Comparison of ENCODE assay signal across 8 cellular contexts in the genomic region with DNA sequence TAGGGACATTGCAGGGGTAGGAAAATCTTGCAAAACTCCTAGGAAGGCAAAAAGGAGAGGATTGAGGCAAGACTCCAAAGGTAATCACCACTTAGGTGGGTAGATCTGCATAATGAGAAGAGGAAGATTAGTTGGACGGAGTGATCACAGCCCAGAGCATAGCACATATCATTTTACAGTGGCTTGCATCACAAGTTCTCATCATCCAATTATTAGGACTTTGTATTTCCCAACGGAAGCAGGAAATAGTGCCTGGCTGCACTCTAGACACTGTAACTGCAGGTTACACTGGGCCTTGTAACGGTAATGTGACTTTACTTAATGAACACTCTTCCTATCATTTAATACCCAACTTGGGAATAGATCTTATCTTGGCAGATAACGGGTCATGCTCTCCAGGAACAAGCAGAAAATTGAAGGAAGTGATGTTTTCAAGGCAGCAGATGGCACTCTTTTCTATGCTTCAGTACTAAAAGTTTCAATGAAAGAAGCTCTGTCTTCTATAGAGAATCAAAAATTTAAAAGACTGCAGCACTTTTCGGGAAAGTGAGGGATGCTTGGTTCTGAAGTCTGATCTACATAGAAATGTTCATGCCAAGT.
A peak's percentile ranks its signal among the peaks of the same experiment; 100 is the strongest.
DNase-seq lines count a peak whose midpoint lies in the region; ATAC-seq, FAIRE-seq and TF ChIP-seq lines count a peak whose summit lies in the region.
"Had no signal": no experiment of that assay in that cellular context is flagged by ENCODE, and none has a peak within 500 bp of the region (broad histone marks: within the 10 kb centered on the region; RNA-seq: fewer than 3 reads in every experiment).

No MANE protein-coding gene starts in this region.

- H3K36me3 ChIP-seq in K562 (ENCODE audit: control insufficient read depth, insufficient read depth, low read length) (no peaks in the 10 kb centered on the region), osteoblast (ENCODE audit: insufficient read depth, low read length) (no peaks in the 10 kb centered on the region)

- WGBS in K562 (ENCODE audit: insufficient coverage, low coverage, missing lambda C conversion rate) = 0% methylated on average over 5 of the region's 5 CpGs

- H2AFZ ChIP-seq in K562 (ENCODE audit: low read depth, low read length) = no peak overlapping the region
- H2AFZ ChIP-seq in osteoblast (ENCODE audit: low read length) = peak overlapping the region; percentile 36

- CTCF ChIA-PET in K562 (lab: Yijun Ruan, JAX; ENCODE audit: low intra/inter-chr PET ratio) = no interaction called here

- H3K4me1 ChIP-seq in K562 (replicated peaks in 1 of 2; ENCODE audit: control insufficient read depth in 2 of 2, insufficient read depth in 2 of 2, low read length in 2 of 2) (no peaks in the 10 kb centered on the region), osteoblast (ENCODE audit: insufficient read depth, low read length) (peaks cover 5% of the 10 kb centered on the region)

- H3K4me1 Mint-ChIP-seq in activated T-cell treated with anti-CD3 and anti-CD28 coated beads, Interleukin-2, amount 50 U/mL, for 4 hours (ENCODE audit: low read depth) = no peaks in the 10 kb centered on the region

- no peak for TF ChIP-seq EP300 in K562 (IDR thresholded peaks at IDR 0.05; ENCODE audit: low read length)

- no peak overlapping the region for H3K4me3 Mint-ChIP-seq in activated T-cell treated with anti-CD3 and anti-CD28 coated beads, Interleukin-2, amount 50 U/mL, for 4 hours

- H3K9me1 ChIP-seq in K562 (ENCODE audit: control insufficient read depth, insufficient read depth, low read length) = no peaks in the 10 kb centered on the region

- H3K79me2 ChIP-seq in K562 (ENCODE audit: control insufficient read depth, insufficient read depth, low read length) = no peaks in the 10 kb centered on the region
- no peaks in the 10 kb centered on the region for H3K79me2 ChIP-seq in osteoblast (ENCODE audit: insufficient read depth, low read length)

- intact Hi-C loops in K562 (cut with micrococcal nuclease) = no loop called here

- H4K20me1 ChIP-seq in K562 (replicated peaks; ENCODE audit: control insufficient read depth, insufficient read depth, low read length) = no peaks in the 10 kb centered on the region
- no peaks in the 10 kb centered on the region for H4K20me1 ChIP-seq in osteoblast (ENCODE audit: insufficient read depth, low read length)

- H3K9me3 ChIP-seq in K562 (replicated peaks; ENCODE audit: control insufficient read depth, insufficient read depth, low read depth, low read length) (no peaks in the 10 kb centered on the region), osteoblast (ENCODE audit: low read depth, low read length) (no peaks in the 10 kb centered on the region)

- TF ChIP-seq RAD21 in K562 (CRISPR knock-in tag; conservative IDR thresholded peaks at IDR 0.05 in 1 of 2, IDR thresholded peaks at IDR 0.05 in 1 of 2) = peak; percentile 44 to 46

- H3K4me2 ChIP-seq in K562 (ENCODE audit: insufficient read depth, low read length) (no peak overlapping the region), osteoblast (ENCODE audit: insufficient read depth, low read length) (peak overlapping the region; percentile 46)

- H3K27me3 ChIP-seq in K562 (ENCODE audit: control insufficient read depth in 2 of 2, insufficient read depth in 2 of 2, low read length in 2 of 2) = no peaks in the 10 kb centered on the region
- no peaks in the 10 kb centered on the region for H3K27me3 ChIP-seq in osteoblast (ENCODE audit: insufficient read depth, low read length)

- H3K36me3 Mint-ChIP-seq in activated T-cell treated with anti-CD3 and anti-CD28 coated beads, Interleukin-2, amount 50 U/mL, for 4 hours (ENCODE audit: insufficient read depth) = no peaks in the 10 kb centered on the region

- H3K27me3 Mint-ChIP-seq in activated T-cell treated with anti-CD3 and anti-CD28 coated beads, Interleukin-2, amount 50 U/mL, for 4 hours (ENCODE audit: low read depth) = no peaks in the 10 kb centered on the region

- no peak overlapping the region for H3K27ac ChIP-seq in K562 (ENCODE audit: extremely low read depth, low read depth, low read length)
- H3K27ac ChIP-seq in osteoblast (ENCODE audit: low read depth, low read length) = no peak overlapping the region

- ATAC-seq in K562 = no peak
- no peak for ATAC-seq in HG02763 (IDR thresholded peaks at IDR 0.05; ENCODE audit: unreplicated experiment)
- no peak for ATAC-seq in HG03135 (IDR thresholded peaks at IDR 0.05; ENCODE audit: unreplicated experiment)
- no peak for ATAC-seq in activated T-cell treated with anti-CD3 and anti-CD28 coated beads, Interleukin-2, amount 50 U/mL, for 4 hours

- H3K4me3 ChIP-seq in K562 (no peak overlapping the region), osteoblast (ENCODE audit: insufficient read depth, low read length) (no peak overlapping the region)

- H3K9me3 Mint-ChIP-seq in activated T-cell treated with anti-CD3 and anti-CD28 coated beads, Interleukin-2, amount 50 U/mL, for 4 hours = no peaks in the 10 kb centered on the region

- TF ChIP-seq POLR2A in K562 (conservative IDR thresholded peaks at IDR 0.05) = no peak

- no TSS peak for BruUV-seq in K562 (replicated peaks; lab: Mats Ljungman, UMichigan)

- POLR2A ChIA-PET in K562 (lab: Yijun Ruan, JAX) = no interaction called here

- DNase-seq in GM18507 (ENCODE audit: extremely low spot score, insufficient read length, low read depth) (no peak), NCI-H2081 treated with DMSO at 0.1 percent for 48 hours (lab: John Stamatoyannopoulos, UW) (peak; percentile 60), K562 (ENCODE audit: extremely low read depth in 1 of 4, low spot score in 3 of 4) (no peak), osteoblast (ENCODE audit: insufficient read length, low spot score, missing footprints) (no peak)
- DNase-seq in activated T-cell treated with anti-CD3 and anti-CD28 coated beads, Interleukin-2, amount 50 U/mL, for 4 hours = no peak
- DNase-seq: NCI-H226 had no signal

- TF ChIP-seq CTCF in K562 (IDR thresholded peaks at IDR 0.05 in 2 of 3, conservative IDR thresholded peaks at IDR 0.05 in 1 of 3; ENCODE audit: insufficient read depth in 2 of 3, low read depth in 1 of 3, low read length in 3 of 3) (no peak), osteoblast (IDR thresholded peaks at IDR 0.05; ENCODE audit: extremely low read depth, low read depth, low read length) (peak; percentile 32)

- in situ Hi-C loops in K562 (cut with MboI) = loop anchor here (25.0 kb wide), 1 partner anchor 528 kb away; no protein-coding TSS in a partner anchor

- no peak overlapping the region for H3K9ac ChIP-seq in K562 (ENCODE audit: insufficient read depth in 1 of 2, low read depth in 2 of 2, low read length in 2 of 2)

- FAIRE-seq in GM18507 (lab: Jason Lieb, UNC) (peak; percentile 66), K562 (lab: Jason Lieb, UNC) (no peak)

TF ChIP-seq in K562, 482 proteins besides CTCF, POLR2A, EP300 and RAD21:
- TF ChIP-seq ESRRA (IDR thresholded peaks at IDR 0.05; ENCODE audit: borderline replicate concordance, low read depth) = no peak
- TF ChIP-seq, protein P1, sequence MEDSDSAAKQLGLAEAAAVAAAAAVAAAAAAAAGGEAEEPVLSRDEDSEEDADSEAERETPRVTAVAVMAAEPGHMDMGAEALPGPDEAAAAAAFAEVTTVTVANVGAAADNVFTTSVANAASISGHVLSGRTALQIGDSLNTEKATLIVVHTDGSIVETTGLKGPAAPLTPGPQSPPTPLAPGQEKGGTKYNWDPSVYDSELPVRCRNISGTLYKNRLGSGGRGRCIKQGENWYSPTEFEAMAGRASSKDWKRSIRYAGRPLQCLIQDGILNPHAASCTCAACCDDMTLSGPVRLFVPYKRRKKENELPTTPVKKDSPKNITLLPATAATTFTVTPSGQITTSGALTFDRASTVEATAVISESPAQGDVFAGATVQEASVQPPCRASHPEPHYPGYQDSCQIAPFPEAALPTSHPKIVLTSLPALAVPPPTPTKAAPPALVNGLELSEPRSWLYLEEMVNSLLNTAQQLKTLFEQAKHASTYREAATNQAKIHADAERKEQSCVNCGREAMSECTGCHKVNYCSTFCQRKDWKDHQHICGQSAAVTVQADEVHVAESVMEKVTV (CRISPR knock-in tag; IDR thresholded peaks at IDR 0.05) = peak; percentile 19; the same call in 1 of the 2 replicates
